8 cellular contexts compared by ENCODE assay signal in genomic region chr6:12011276-12012112, GRCh38. TPM values are rescaled to one million over a fixed set of nuclear protein-coding genes. Genes with fewer than 3 reads are reported as not detected.
DNase-seq lines count a peak whose midpoint lies in the region; ATAC-seq and TF ChIP-seq lines count a peak whose summit lies in the region.

No MANE protein-coding gene starts in this region.

- 0 to 2% (median 1%) methylated on average over 13 to 105 of the region's 108 CpGs for WGBS in psoas muscle, 3 donors

- H3K4me3 ChIP-seq in adipocyte (ENCODE audit: low read length) (peak overlapping the region; percentile 80), psoas muscle (peak overlapping the region; percentile 88), uterus (peak overlapping the region; percentile 80 to 87)

- ATAC-seq in HG02798 (IDR thresholded peaks at IDR 0.05; ENCODE audit: poor library complexity, unreplicated experiment) (peak; percentile 73), psoas muscle (peak; percentile 89 to 95 (median 92))

- TF ChIP-seq CTCF in GM13977 (IDR thresholded peaks at IDR 0.05; ENCODE audit: extremely low read depth, insufficient read depth, missing control alignments) (no peak), psoas muscle (IDR thresholded peaks at IDR 0.05) (no peak), uterus (IDR thresholded peaks at IDR 0.05) (no peak)

- intact Hi-C loops in cardiac septum (cut with DNase I), result loop anchor here (5.0 kb wide), 2 partner anchors 354 to 404 kb away; no protein-coding TSS in a partner anchor
- intact Hi-C loops in psoas muscle (cut with DNase I), result loop anchor here in 1 of 2 donors (10.0 kb wide), 1 partner anchor 307 kb away; no protein-coding TSS in a partner anchor
- intact Hi-C loops in uterus (cut with DNase I; ENCODE audit: low total_unique reads), result no loop called here

- H3K4me1 ChIP-seq in adipocyte (ENCODE audit: control insufficient read depth, insufficient read depth, low read length) (peaks cover 31% of the 10 kb centered on the region), psoas muscle (peaks cover 27% of the 10 kb centered on the region), uterus (no peaks in the 10 kb centered on the region)

- peak overlapping the region; percentile 58 for H3K9ac ChIP-seq in adipocyte (ENCODE audit: low read length)

- H3K36me3 ChIP-seq in adipocyte (ENCODE audit: control insufficient read depth, insufficient read depth, low read length, severe bottlenecking) (peaks cover 6% of the 10 kb centered on the region), psoas muscle (ENCODE audit: insufficient read depth in 1 of 2, low read depth in 1 of 2) (peaks cover 0 to 12% of the 10 kb centered on the region in 2 donors), uterus (no peaks in the 10 kb centered on the region)

- H3K9me3 ChIP-seq in adipocyte (ENCODE audit: control insufficient read depth, low read length) (no peaks in the 10 kb centered on the region), psoas muscle (no peaks in the 10 kb centered on the region), uterus (no peaks in the 10 kb centered on the region)

- no peaks in the 10 kb centered on the region for H3K27me3 ChIP-seq in adipocyte (replicated peaks; ENCODE audit: control insufficient read depth, insufficient read depth, low read length)
- H3K27me3 ChIP-seq in psoas muscle (ENCODE audit: insufficient read depth in 3 of 3, low read length in 2 of 3), result no peaks in the 10 kb centered on the region
- no peaks in the 10 kb centered on the region for H3K27me3 ChIP-seq in uterus

- in situ Hi-C loops in GM13977 (cut with MboI; ENCODE audit: low pct_unique_long_range_greater_than_20kb, low sequenced_read_pairs, unreplicated experiment), result no loop called here

- TF ChIP-seq POLR2A in uterus (IDR thresholded peaks at IDR 0.05), result peak in 1 of 2 donors; percentile 67

- H3K27ac ChIP-seq in psoas muscle (peak overlapping the region; percentile 96), uterus (peak overlapping the region; percentile 96 to 98)

- DNase-seq in GM13977 (ENCODE audit: low spot score), result peak; percentile 97
- DNase-seq in NCI-H1436 (lab: John Stamatoyannopoulos, UW), result peak; percentile 93
- DNase-seq in SW480 (ENCODE audit: low spot score), result peak; percentile 94
- DNase-seq in adipocyte (ENCODE audit: low read depth), result peak; percentile 99
- peak; percentile 98 for DNase-seq in cardiac septum (ENCODE audit: low spot score)
- peak; percentile 99 for DNase-seq in psoas muscle
- DNase-seq in uterus, result peak; percentile 97 to 98

RNA-seq across cellular contexts. Expression of gene HIVEP1, which starts 0.6 kb away (rescaled TPM):
- total RNA-seq in cardiac septum (17.8 TPM), psoas muscle (10 to 100 TPM in 2 of 4 donors, 1 to 10 TPM in 2; 6.7 to 13.1 (median 9.0) TPM), uterus (10 to 100 TPM in 3 of 4 donors, 1 to 10 TPM in 1; 8.5 to 38.1 (median 22.0) TPM)
- polyA plus RNA-seq in psoas muscle, result 1 to 10 TPM; 4.0 to 6.3 (median 4.7) TPM

Comparison
In these comparisons a context has a peak if more than half of its experiments do, and no peak if none do; other contexts are left out.
1. Peak in every context shown above with its lines: DNase-seq, ATAC-seq, H3K4me3 ChIP-seq and H3K27ac ChIP-seq.